In genomic region chr1:42173155-42173933, GRCh38 we compare ENCODE assay signal across 8 cellular contexts. TPM values are rescaled to one million over a fixed set of nuclear protein-coding genes. Genes with fewer than 3 reads are reported as not detected.
DNase-seq lines count a peak whose midpoint lies in the region; ATAC-seq and TF ChIP-seq lines count a peak whose summit lies in the region.

No MANE protein-coding gene starts in this region.

- no peaks in the 10 kb centered on the region for H3F3A ChIP-seq in neural cell (ENCODE audit: insufficient read depth, low read length, poor library complexity, severe bottlenecking)

- no peak overlapping the region for H3K4me3 Mint-ChIP-seq in CD4-positive, alpha-beta memory T cell

- peaks cover 0 to 4% (median 1%) of the 10 kb centered on the region in 4 donors for H3K4me1 Mint-ChIP-seq in CD4-positive, alpha-beta memory T cell

- H3K27me3 Mint-ChIP-seq in CD4-positive, alpha-beta memory T cell = no peaks in the 10 kb centered on the region

- peak; percentile 90 for TF ChIP-seq CTCF in neural cell (IDR thresholded peaks at IDR 0.05; ENCODE audit: poor library complexity, severe bottlenecking)
- TF ChIP-seq CTCF in stomach (IDR thresholded peaks at IDR 0.05) = peak in 5 of 7 experiments; percentile 86 to 98 (median 90)
- peak in 1 of 3 donors; percentile 79 for TF ChIP-seq CTCF in omental fat pad (IDR thresholded peaks at IDR 0.05)

- ATAC-seq in omental fat pad (ENCODE audit: low FRiP score) = no peak

- WGBS in stomach, 5 donors = 20 to 34% (median 32%) methylated on average over 7 to 9 of the region's 9 CpGs

- H4K20me1 ChIP-seq in neural cell (ENCODE audit: insufficient read depth) = no peaks in the 10 kb centered on the region

- no peak overlapping the region for H2AFZ ChIP-seq in neural cell (ENCODE audit: low read depth, low read length)

- H3K9ac ChIP-seq in neural cell (ENCODE audit: low read length) = no peak overlapping the region

- no peak for TF ChIP-seq POLR2A in stomach (IDR thresholded peaks at IDR 0.05)

- TF ChIP-seq EP300 in neural cell (conservative IDR thresholded peaks at IDR 0.05; ENCODE audit: poor library complexity, severe bottlenecking) (no peak), stomach (IDR thresholded peaks at IDR 0.05) (no peak)

- H3K36me3 Mint-ChIP-seq in CD4-positive, alpha-beta memory T cell = peaks cover 3 to 7% of the 10 kb centered on the region in 2 donors

- H3K4me3 ChIP-seq in CD4-positive, alpha-beta memory T cell (ENCODE audit: low read length in 2 of 2) = no peak overlapping the region
- H3K4me3 ChIP-seq in neural cell (ENCODE audit: low read length) = no peak overlapping the region
- no peak overlapping the region for H3K4me3 ChIP-seq in stomach

- no peak overlapping the region for H3K27ac ChIP-seq in CD4-positive, alpha-beta memory T cell (ENCODE audit: low read depth, low read length)
- no peak overlapping the region for H3K27ac ChIP-seq in neural cell (ENCODE audit: low read length)
- peak overlapping the region in 4 of 5 donors; percentile 25 to 61 (median 44) for H3K27ac ChIP-seq in stomach

- no peaks in the 10 kb centered on the region for H3K79me2 ChIP-seq in neural cell (replicated peaks; ENCODE audit: insufficient read depth, low read length)

- H3K27me3 ChIP-seq in CD4-positive, alpha-beta memory T cell (ENCODE audit: insufficient read depth, low read length) = no peaks in the 10 kb centered on the region
- H3K27me3 ChIP-seq in neural cell (ENCODE audit: insufficient read depth, low read depth, low read length) (no peaks in the 10 kb centered on the region), stomach (no peaks in the 10 kb centered on the region)

- intact Hi-C loops in CD4-positive, alpha-beta memory T cell (cut with micrococcal nuclease) = loop anchor here (1.0 kb wide), 1 partner anchor 26 kb away; no protein-coding TSS in a partner anchor
- intact Hi-C loops in stomach (cut with DNase I; ENCODE audit: low total_unique reads) = no loop called here

- H3K4me2 ChIP-seq in neural cell (ENCODE audit: low read length) = no peak overlapping the region

- H3K9me2 ChIP-seq in neural cell (ENCODE audit: insufficient read depth, low read length) = no peaks in the 10 kb centered on the region

- H3K4me1 ChIP-seq in CD4-positive, alpha-beta memory T cell (ENCODE audit: insufficient read depth, low read length) = no peaks in the 10 kb centered on the region
- peaks cover 23 to 43% (median 33%) of the 10 kb centered on the region in 4 donors for H3K4me1 ChIP-seq in stomach

- H3K9me3 ChIP-seq in CD4-positive, alpha-beta memory T cell (ENCODE audit: control insufficient read depth in 1 of 2, low read length in 2 of 2) = no peaks in the 10 kb centered on the region
- no peaks in the 10 kb centered on the region for H3K9me3 ChIP-seq in neural cell (ENCODE audit: low read length)
- no peaks in the 10 kb centered on the region for H3K9me3 ChIP-seq in stomach

- DNase-seq in CD4-positive, alpha-beta memory T cell = peak; percentile 46 to 60 (median 52)
- DNase-seq in HT1080 (ENCODE audit: low read depth) = peak; percentile 37
- peak; percentile 61 for DNase-seq in RKO (ENCODE audit: low spot score)
- peak; percentile 79 to 80 for DNase-seq in activated T-cell treated with anti-CD3 and anti-CD28 coated beads, Interleukin-2, amount 50 U/mL, for 48 hours
- DNase-seq in fibroblast of peridontal ligament (ENCODE audit: extremely low read depth) = peak; percentile 39
- DNase-seq in stomach = peak; percentile 75
- no peak for DNase-seq in omental fat pad (ENCODE audit: low spot score)

- H3K36me3 ChIP-seq in CD4-positive, alpha-beta memory T cell (ENCODE audit: insufficient read depth, low read length) = no peaks in the 10 kb centered on the region
- H3K36me3 ChIP-seq in neural cell (ENCODE audit: insufficient read depth, low read length) (no peaks in the 10 kb centered on the region), stomach (no peaks in the 10 kb centered on the region)

- H3K9me3 Mint-ChIP-seq in CD4-positive, alpha-beta memory T cell = peaks cover 0 to 3% (median 0%) of the 10 kb centered on the region in 8 donors

- peak; percentile 78 for TF ChIP-seq RAD21 in neural cell (conservative IDR thresholded peaks at IDR 0.05)

- H3K27ac Mint-ChIP-seq in CD4-positive, alpha-beta memory T cell = peak overlapping the region in 2 of 7 donors; percentile 45 to 55

- POLR2A ChIA-PET in CD4-positive, alpha-beta memory T cell (lab: Charles Lee; ENCODE audit: partially characterized antibody) = interaction anchor here (1.1 to 1.5 kb wide), 4 partner anchors 10 to 600 kb away, joined by 3 to 8 read pairs (median 3); partner anchors contain the start of gene PPCS

- CTCF ChIA-PET in CD4-positive, alpha-beta memory T cell (lab: Charles Lee; ENCODE audit: partially characterized antibody) = interaction anchor here (0.6 to 6.2 kb wide), 61 partner anchors 10 to 1922 kb away, joined by 3 to 60 read pairs (median 4); partner anchors contain the start of genes FOXJ3 and GUCA2A

TF ChIP-seq in neural cell, 6 proteins besides CTCF, POLR2A, EP300 and RAD21:
- TF ChIP-seq EZH2 (IDR thresholded peaks at IDR 0.05; ENCODE audit: borderline replicate concordance, insufficient read depth, low read length, poor library complexity, severe bottlenecking) (no peak), SMC3 (conservative IDR thresholded peaks at IDR 0.05; ENCODE audit: poor library complexity) (peak; percentile 91)
TF ChIP-seq in neural cell: peak in this region for 1.

RNA-seq across cellular contexts. Expression of gene GUCA2A, which starts 8.8 kb away (rescaled TPM):
- total RNA-seq in CD4-positive, alpha-beta memory T cell = not detected
- not detected for polyA plus RNA-seq in CD4-positive, alpha-beta memory T cell
- total RNA-seq in HT1080 (2014; rRNA removed; shearing (Covaris generic)) = 0.69 TPM in 1 of 2 replicates, not detected in the other
- not detected in 2 replicates for polyA plus RNA-seq in HT1080 (2015; cell fraction: cytosol; rRNA removed)
- polyA plus RNA-seq in HT1080 (2015; cell fraction: nucleus; rRNA removed) = not detected in 2 replicates
- polyA plus RNA-seq in neural cell (not detected in 2 replicates), stomach (not detected)
- polyA minus RNA-seq in neural cell = not detected in 2 replicates
- total RNA-seq in stomach (1 to 10 TPM in 2 of 5 donors, not detected in 3; 1.8 to 3.1 TPM), omental fat pad (not detected)

RNA-seq across cellular contexts. Expression of gene GUCA2B, which starts 20.1 kb away (rescaled TPM):
- not detected for total RNA-seq in CD4-positive, alpha-beta memory T cell
- not detected for polyA plus RNA-seq in CD4-positive, alpha-beta memory T cell
- total RNA-seq in HT1080 (2014; rRNA removed; shearing (Covaris generic)) = not detected in 2 replicates
- polyA plus RNA-seq in HT1080 (2015; cell fraction: cytosol; rRNA removed) = not detected in 2 replicates
- not detected in 2 replicates for polyA plus RNA-seq in HT1080 (2015; cell fraction: nucleus; rRNA removed)
- polyA plus RNA-seq in neural cell = not detected in 2 replicates
- polyA minus RNA-seq in neural cell = not detected in 2 replicates
- total RNA-seq in stomach = 1 to 10 TPM in 1 of 5 donors, not detected in 4; 4.6 TPM
- 10 to 100 TPM in 1 of 3 donors, 1 to 10 TPM in 2; 2.2 to 13.1 (median 4.9) TPM for polyA plus RNA-seq in stomach
- not detected for total RNA-seq in omental fat pad

Comparison
In these comparisons a context has a peak if more than half of its experiments do, and no peak if none do; other contexts are left out.
1. H3K27ac ChIP-seq: peak in stomach (4 of 5); none in CD4-positive, alpha-beta memory T cell (single experiment) and neural cell (single experiment).